In the genomic region with DNA sequence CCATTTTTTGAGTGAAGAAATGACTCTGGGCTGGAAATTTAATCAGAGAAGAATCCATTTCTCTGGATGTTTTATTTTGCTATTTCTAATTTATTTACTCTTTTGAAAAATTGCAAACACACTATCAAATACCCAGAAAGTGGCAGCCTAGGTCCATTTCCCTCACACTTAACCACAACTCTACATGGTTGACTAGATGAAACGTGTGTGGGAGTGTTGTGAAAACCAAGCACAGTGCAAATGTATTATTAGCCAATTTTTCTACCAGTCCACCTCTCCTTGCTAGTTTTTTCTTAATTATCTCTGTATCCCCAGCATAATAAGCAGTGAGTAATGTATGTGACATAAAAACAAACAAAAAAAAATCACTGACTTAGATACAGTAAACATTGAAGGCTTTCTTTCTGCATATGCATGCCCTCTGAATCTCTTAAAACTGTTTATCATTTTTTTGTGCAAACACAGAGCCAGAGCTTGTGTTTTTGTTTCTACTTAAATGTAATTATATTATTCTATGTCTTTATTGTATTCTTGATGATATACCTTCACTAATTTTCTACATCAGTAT, we compare ENCODE assay signal across 14 cellular contexts. TPM values are rescaled to one million over a fixed set of nuclear protein-coding genes. Genes with fewer than 3 reads are reported as not detected.
DNase-seq lines count a peak whose midpoint lies in the region; ATAC-seq and TF ChIP-seq lines count a peak whose summit lies in the region.
"Had no signal": no experiment of that assay in that cellular context is flagged by ENCODE, and none has a peak within 500 bp of the region (broad histone marks: within the 10 kb centered on the region; RNA-seq: fewer than 3 reads in every experiment).

No MANE protein-coding gene starts in this region.

- peak; percentile 84 for ATAC-seq in GM19043 (IDR thresholded peaks at IDR 0.05; ENCODE audit: low read depth, unreplicated experiment)
- peak; percentile 91 for ATAC-seq in HG02571 (IDR thresholded peaks at IDR 0.05; ENCODE audit: unreplicated experiment)
- ATAC-seq in HG03175 (IDR thresholded peaks at IDR 0.05; ENCODE audit: unreplicated experiment) = peak; percentile 98
- ATAC-seq: left colon, natural killer cell had no signal

- TF ChIP-seq CTCF in 22Rv1 (IDR thresholded peaks at IDR 0.05) (no peak), sigmoid colon (IDR thresholded peaks at IDR 0.05) (no peak)

- H3K9me3 ChIP-seq in sigmoid colon = peaks cover 0 to 3% (median 0%) of the 10 kb centered on the region in 4 donors

- no peaks in the 10 kb centered on the region for H3K4me1 ChIP-seq in sigmoid colon

- no peak for DNase-seq in NCI-H146 (lab: John Stamatoyannopoulos, UW)
- DNase-seq in H7 = no peak
- DNase-seq in HK-2 (ENCODE audit: unreplicated experiment) = no peak
- no peak for DNase-seq in sigmoid colon
- DNase-seq: activated CD4-positive, alpha-beta T cell treated with anti-CD3 and anti-CD28 coated beads, Interleukin-2, amount 10 ng/mL, durations not matched to agents 7 days and 5 days; Kasumi-1; left colon; natural killer cell; NCI-H2029 treated with DMSO at 0.1 percent for 48 hours; T-helper 1 cell had no signal

- H3K36me3 ChIP-seq in H7 (replicated peaks; ENCODE audit: control insufficient read depth, insufficient read depth, low read length) (no peaks in the 10 kb centered on the region), sigmoid colon (no peaks in the 10 kb centered on the region)

- 61 to 87% methylated on average over 1 of the region's 1 CpG for WGBS in sigmoid colon, 2 donors

- H3K27me3 ChIP-seq in H7 (ENCODE audit: control insufficient read depth, insufficient read depth, low read length) (no peaks in the 10 kb centered on the region), sigmoid colon (no peaks in the 10 kb centered on the region)

- intact Hi-C loops in sigmoid colon (cut with DNase I) = no loop called here

- peak overlapping the region; percentile 24 for H3K27ac ChIP-seq in 22Rv1
- H3K27ac ChIP-seq in sigmoid colon = no peak overlapping the region

- no peak overlapping the region for H3K4me3 ChIP-seq in H7 (ENCODE audit: insufficient read depth, low read depth, low read length)
- no peak overlapping the region for H3K4me3 ChIP-seq in sigmoid colon

- no peak for TF ChIP-seq EP300 in sigmoid colon (IDR thresholded peaks at IDR 0.05)

- no peak for TF ChIP-seq POLR2A in sigmoid colon (IDR thresholded peaks at IDR 0.05)

RNA-seq across cellular contexts. Expression of a gene that starts 30.9 kb away (rescaled TPM):
- not detected in 2 replicates for total RNA-seq in H7 (2014; rRNA removed; shearing (Covaris generic))
- total RNA-seq in sigmoid colon = 1 to 10 TPM in 1 of 4 donors, under 1 TPM in 3; 0.28 to 1.8 (median 0.72) TPM
- 10 to 100 TPM; 14.8 to 59.4 (median 54.1) TPM for polyA plus RNA-seq in sigmoid colon
